8 cellular contexts compared by ENCODE assay signal in genomic region chr10:451021-451471, GRCh38.
A peak's percentile ranks its signal among the peaks of the same experiment; 100 is the strongest.
DNase-seq lines count a peak whose midpoint lies in the region; ATAC-seq and TF ChIP-seq lines count a peak whose summit lies in the region.

No MANE protein-coding gene starts in this region.

- no peaks in the 10 kb centered on the region for H3K27me3 ChIP-seq in RWPE2 (ENCODE audit: insufficient read depth, poor library complexity, severe bottlenecking)
- H3K27me3 ChIP-seq in SK-N-SH (ENCODE audit: insufficient read depth): no peaks in the 10 kb centered on the region

- peaks cover 39% of the 10 kb centered on the region for H3K4me1 Mint-ChIP-seq in activated naive CD8-positive, alpha-beta T cell treated with anti-CD3 and anti-CD28 coated beads, Interleukin-2, amount 50 U/mL, for 24 hours

- peaks cover 4% of the 10 kb centered on the region; the same call in 1 of the 2 replicates for H3K79me2 ChIP-seq in SK-N-SH (ENCODE audit: insufficient read depth)

- H3K9me3 ChIP-seq in RWPE2 (ENCODE audit: severe bottlenecking) (no peaks in the 10 kb centered on the region), SK-N-SH (no peaks in the 10 kb centered on the region)

- H3F3A ChIP-seq in SK-N-SH (replicated peaks; ENCODE audit: insufficient read depth): no peaks in the 10 kb centered on the region

- H3K27ac ChIP-seq in RWPE2 (ENCODE audit: poor library complexity, severe bottlenecking) (no peak overlapping the region), SK-N-SH (ENCODE audit: low read depth in 2 of 2, low read length in 1 of 2) (no peak overlapping the region)

- H3K36me3 ChIP-seq in RWPE2 (ENCODE audit: low read depth): no peaks in the 10 kb centered on the region
- no peaks in the 10 kb centered on the region for H3K36me3 ChIP-seq in SK-N-SH (replicated peaks in 1 of 2; ENCODE audit: control insufficient read depth in 1 of 2, insufficient read depth in 2 of 2, low read length in 1 of 2)

- no peaks in the 10 kb centered on the region for H3K9me3 Mint-ChIP-seq in activated naive CD8-positive, alpha-beta T cell treated with anti-CD3 and anti-CD28 coated beads, Interleukin-2, amount 50 U/mL, for 24 hours

- TF ChIP-seq EP300 in SK-N-SH (IDR thresholded peaks at IDR 0.05; ENCODE audit: borderline replicate concordance in 1 of 2, low read depth in 1 of 2, low read length in 1 of 2): no peak

- H3K27me3 Mint-ChIP-seq in activated naive CD8-positive, alpha-beta T cell treated with anti-CD3 and anti-CD28 coated beads, Interleukin-2, amount 50 U/mL, for 24 hours: no peaks in the 10 kb centered on the region

- H3K27ac Mint-ChIP-seq in activated naive CD8-positive, alpha-beta T cell treated with anti-CD3 and anti-CD28 coated beads, Interleukin-2, amount 50 U/mL, for 24 hours: peak overlapping the region; percentile 32

- no peak for TF ChIP-seq CTCF in GM10266 (IDR thresholded peaks at IDR 0.05; ENCODE audit: control insufficient read depth, insufficient read depth, low read depth, missing control alignments)
- TF ChIP-seq CTCF in RWPE2 (IDR thresholded peaks at IDR 0.05; ENCODE audit: poor library complexity, severe bottlenecking): no peak
- no peak for TF ChIP-seq CTCF in SK-N-SH (IDR thresholded peaks at IDR 0.05)

- TF ChIP-seq RAD21 in SK-N-SH (IDR thresholded peaks at IDR 0.05; ENCODE audit: low read length): no peak

- H3K4me1 ChIP-seq in RWPE2 (ENCODE audit: insufficient read depth, poor library complexity, severe bottlenecking) (peaks cover 4% of the 10 kb centered on the region), SK-N-SH (ENCODE audit: control insufficient read depth in 1 of 2, insufficient read depth in 2 of 2, low read depth in 1 of 2, low read length in 1 of 2) (peaks cover 0 to 25% of the 10 kb centered on the region in 2 experiments; a peak in 2 of 4 replicates)

- H3K9me2 ChIP-seq in SK-N-SH: no peaks in the 10 kb centered on the region

- no peak overlapping the region for H3K9ac ChIP-seq in SK-N-SH

- no peak overlapping the region for H2AFZ ChIP-seq in SK-N-SH (ENCODE audit: low read depth)

- peak overlapping the region; percentile 54 for H3K4me3 Mint-ChIP-seq in activated naive CD8-positive, alpha-beta T cell treated with anti-CD3 and anti-CD28 coated beads, Interleukin-2, amount 50 U/mL, for 24 hours

- 89% methylated on average over 8 of the region's 11 CpGs for WGBS in SK-N-SH (ENCODE audit: low lambda C conversion rate)

- CTCF ChIA-PET in SK-N-SH (lab: Yijun Ruan, JAX): no interaction called here

- no peaks in the 10 kb centered on the region for H3K36me3 Mint-ChIP-seq in activated naive CD8-positive, alpha-beta T cell treated with anti-CD3 and anti-CD28 coated beads, Interleukin-2, amount 50 U/mL, for 24 hours (ENCODE audit: low read depth)

- peak; percentile 56 for DNase-seq in GM10266 (ENCODE audit: extremely low spot score)
- DNase-seq in RWPE2 (ENCODE audit: low spot score): no peak
- peak; percentile 55 for DNase-seq in activated naive CD8-positive, alpha-beta T cell treated with anti-CD3 and anti-CD28 coated beads, Interleukin-2, amount 50 U/mL, for 24 hours
- peak; percentile 51 for DNase-seq in stimulated activated CD4-positive, alpha-beta T cell treated with anti-CD3 and anti-CD28 coated beads, Interleukin-2, amount 100 ng/mL, for 4 hours (ENCODE audit: low read depth)
- no peak for DNase-seq in SK-N-SH
- no peak for DNase-seq in DMS153 treated with DMSO at 0.1 percent for 48 hours (lab: John Stamatoyannopoulos, UW; ENCODE audit: unreplicated experiment)

- no peak overlapping the region for H3K4me3 ChIP-seq in RWPE2 (ENCODE audit: severe bottlenecking)
- H3K4me3 ChIP-seq in SK-N-SH (ENCODE audit: low read depth in 2 of 2, low read length in 1 of 2): no peak overlapping the region

- peaks cover 13% of the 10 kb centered on the region for H4K20me1 ChIP-seq in SK-N-SH (ENCODE audit: insufficient read depth)

- no peak overlapping the region for H3K4me2 ChIP-seq in SK-N-SH

- POLR2A ChIA-PET in SK-N-SH (lab: Yijun Ruan, JAX): no interaction called here

- peak; percentile 98 for ATAC-seq in HG02623 (IDR thresholded peaks at IDR 0.05; ENCODE audit: unreplicated experiment)
- peak; percentile 66 for ATAC-seq in RWPE2 (ENCODE audit: low read depth)
- ATAC-seq in activated naive CD8-positive, alpha-beta T cell treated with anti-CD3 and anti-CD28 coated beads, Interleukin-2, amount 50 U/mL, for 24 hours: peak; percentile 97
- ATAC-seq in HG03520 (IDR thresholded peaks at IDR 0.05; ENCODE audit: unreplicated experiment): no peak

TF ChIP-seq in SK-N-SH, 30 proteins besides CTCF, POLR2A, EP300 and RAD21:
- TF ChIP-seq JUND (IDR thresholded peaks at IDR 0.05): no peak
- no peak for TF ChIP-seq NRF1 (IDR thresholded peaks at IDR 0.05; ENCODE audit: low read depth, low read length)
- TF ChIP-seq CHD2 (IDR thresholded peaks at IDR 0.05; ENCODE audit: low read length, partially characterized antibody): no peak
- no peak for TF ChIP-seq RCOR1 (IDR thresholded peaks at IDR 0.05; ENCODE audit: low read length)
- TF ChIP-seq IRF3 (IDR thresholded peaks at IDR 0.05; ENCODE audit: low read depth, low read length): no peak
- no peak for TF ChIP-seq FOXM1 (IDR thresholded peaks at IDR 0.05; ENCODE audit: low read depth)
TF ChIP-seq in SK-N-SH: peak in this region for 0.

Comparison
In these comparisons a context has a peak if more than half of its experiments do, and no peak if none do; other contexts are left out.
1. DNase-seq: peak in GM10266 (single experiment), activated naive CD8-positive, alpha-beta T cell treated with anti-CD3 and anti-CD28 coated beads, Interleukin-2, amount 50 U/mL, for 24 hours (single experiment) and stimulated activated CD4-positive, alpha-beta T cell treated with anti-CD3 and anti-CD28 coated beads, Interleukin-2, amount 100 ng/mL, for 4 hours (single experiment); none in RWPE2 (single experiment), SK-N-SH (single experiment) and DMS153 treated with DMSO at 0.1 percent for 48 hours (single experiment).